1 cellular context compared by ENCODE assay signal in the genomic region with DNA sequence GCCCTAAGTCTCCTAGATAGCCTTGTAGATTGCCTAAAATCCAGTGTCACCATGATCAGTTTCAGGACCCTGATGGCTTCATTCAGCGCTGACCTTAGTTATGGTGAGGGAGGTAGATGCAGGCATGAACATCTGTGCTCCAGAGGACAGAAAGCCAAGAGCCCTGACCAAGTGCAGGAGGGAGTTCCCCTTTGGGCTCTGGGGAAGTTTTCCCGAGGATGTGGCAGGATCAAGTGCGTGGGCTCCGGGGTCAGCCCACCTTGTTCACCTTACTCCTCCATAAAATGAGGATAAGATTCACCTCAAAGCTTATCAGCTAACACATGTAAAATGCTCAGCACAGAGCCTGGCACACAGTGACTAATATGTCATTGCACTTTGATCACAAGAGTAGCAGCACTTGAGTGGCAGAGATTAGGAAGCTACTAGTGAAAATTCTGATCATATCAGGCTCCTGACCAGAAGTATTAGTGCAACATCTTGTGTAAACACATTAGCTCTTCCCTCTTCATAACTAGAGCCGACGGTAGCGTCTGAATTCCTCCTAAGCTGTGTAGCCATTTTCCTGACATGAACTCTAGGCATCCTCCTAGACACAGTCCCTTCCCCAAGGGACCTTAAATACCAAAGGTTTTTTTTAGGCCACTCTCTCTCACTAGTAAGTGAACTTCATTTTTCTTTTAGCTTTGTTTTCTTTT.
TF ChIP-seq lines count a peak whose summit lies in the region.

No MANE protein-coding gene starts in this region.

TF ChIP-seq in HepG2, 621 proteins besides CTCF, POLR2A, EP300 and RAD21 (continued from another document):
- TF ChIP-seq ASH2L (IDR thresholded peaks at IDR 0.05; ENCODE audit: insufficient read length, low read depth, low read length) = peak; percentile 56
- TF ChIP-seq, protein P1, sequence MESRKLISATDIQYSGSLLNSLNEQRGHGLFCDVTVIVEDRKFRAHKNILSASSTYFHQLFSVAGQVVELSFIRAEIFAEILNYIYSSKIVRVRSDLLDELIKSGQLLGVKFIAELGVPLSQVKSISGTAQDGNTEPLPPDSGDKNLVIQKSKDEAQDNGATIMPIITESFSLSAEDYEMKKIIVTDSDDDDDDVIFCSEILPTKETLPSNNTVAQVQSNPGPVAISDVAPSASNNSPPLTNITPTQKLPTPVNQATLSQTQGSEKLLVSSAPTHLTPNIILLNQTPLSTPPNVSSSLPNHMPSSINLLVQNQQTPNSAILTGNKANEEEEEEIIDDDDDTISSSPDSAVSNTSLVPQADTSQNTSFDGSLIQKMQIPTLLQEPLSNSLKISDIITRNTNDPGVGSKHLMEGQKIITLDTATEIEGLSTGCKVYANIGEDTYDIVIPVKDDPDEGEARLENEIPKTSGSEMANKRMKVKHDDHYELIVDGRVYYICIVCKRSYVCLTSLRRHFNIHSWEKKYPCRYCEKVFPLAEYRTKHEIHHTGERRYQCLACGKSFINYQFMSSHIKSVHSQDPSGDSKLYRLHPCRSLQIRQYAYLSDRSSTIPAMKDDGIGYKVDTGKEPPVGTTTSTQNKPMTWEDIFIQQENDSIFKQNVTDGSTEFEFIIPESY (CRISPR knock-in tag; IDR thresholded peaks at IDR 0.05) = 0 out of 2 replicates have a peak, but pooled peaks have one; percentile 13
- TF ChIP-seq HNF4A (CRISPR knock-in tag; IDR thresholded peaks at IDR 0.05) = peak; percentile 61
- no peak for TF ChIP-seq FOXP1 (IDR thresholded peaks at IDR 0.05)
- TF ChIP-seq FOXP1 (CRISPR knock-in tag; IDR thresholded peaks at IDR 0.05) = 0 out of 2 replicates have a peak, but pooled peaks have one; percentile 5
- TF ChIP-seq HOXA5 (CRISPR knock-in tag; IDR thresholded peaks at IDR 0.05) = peak; percentile 47; the same call in 1 of the 2 replicates
- TF ChIP-seq GATAD2A (CRISPR knock-in tag; IDR thresholded peaks at IDR 0.05) = 0 out of 2 replicates have a peak, but pooled peaks have one; percentile 20
- peak; percentile 40 for TF ChIP-seq RBM22 (optimal IDR thresholded peaks at IDR 0.05; ENCODE audit: low read length)
- TF ChIP-seq, protein P2, sequence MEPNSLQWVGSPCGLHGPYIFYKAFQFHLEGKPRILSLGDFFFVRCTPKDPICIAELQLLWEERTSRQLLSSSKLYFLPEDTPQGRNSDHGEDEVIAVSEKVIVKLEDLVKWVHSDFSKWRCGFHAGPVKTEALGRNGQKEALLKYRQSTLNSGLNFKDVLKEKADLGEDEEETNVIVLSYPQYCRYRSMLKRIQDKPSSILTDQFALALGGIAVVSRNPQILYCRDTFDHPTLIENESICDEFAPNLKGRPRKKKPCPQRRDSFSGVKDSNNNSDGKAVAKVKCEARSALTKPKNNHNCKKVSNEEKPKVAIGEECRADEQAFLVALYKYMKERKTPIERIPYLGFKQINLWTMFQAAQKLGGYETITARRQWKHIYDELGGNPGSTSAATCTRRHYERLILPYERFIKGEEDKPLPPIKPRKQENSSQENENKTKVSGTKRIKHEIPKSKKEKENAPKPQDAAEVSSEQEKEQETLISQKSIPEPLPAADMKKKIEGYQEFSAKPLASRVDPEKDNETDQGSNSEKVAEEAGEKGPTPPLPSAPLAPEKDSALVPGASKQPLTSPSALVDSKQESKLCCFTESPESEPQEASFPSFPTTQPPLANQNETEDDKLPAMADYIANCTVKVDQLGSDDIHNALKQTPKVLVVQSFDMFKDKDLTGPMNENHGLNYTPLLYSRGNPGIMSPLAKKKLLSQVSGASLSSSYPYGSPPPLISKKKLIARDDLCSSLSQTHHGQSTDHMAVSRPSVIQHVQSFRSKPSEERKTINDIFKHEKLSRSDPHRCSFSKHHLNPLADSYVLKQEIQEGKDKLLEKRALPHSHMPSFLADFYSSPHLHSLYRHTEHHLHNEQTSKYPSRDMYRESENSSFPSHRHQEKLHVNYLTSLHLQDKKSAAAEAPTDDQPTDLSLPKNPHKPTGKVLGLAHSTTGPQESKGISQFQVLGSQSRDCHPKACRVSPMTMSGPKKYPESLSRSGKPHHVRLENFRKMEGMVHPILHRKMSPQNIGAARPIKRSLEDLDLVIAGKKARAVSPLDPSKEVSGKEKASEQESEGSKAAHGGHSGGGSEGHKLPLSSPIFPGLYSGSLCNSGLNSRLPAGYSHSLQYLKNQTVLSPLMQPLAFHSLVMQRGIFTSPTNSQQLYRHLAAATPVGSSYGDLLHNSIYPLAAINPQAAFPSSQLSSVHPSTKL (CRISPR knock-in tag; IDR thresholded peaks at IDR 0.05) = peak; percentile 47; the same call in 1 of the 2 replicates
- TF ChIP-seq, protein P3, sequence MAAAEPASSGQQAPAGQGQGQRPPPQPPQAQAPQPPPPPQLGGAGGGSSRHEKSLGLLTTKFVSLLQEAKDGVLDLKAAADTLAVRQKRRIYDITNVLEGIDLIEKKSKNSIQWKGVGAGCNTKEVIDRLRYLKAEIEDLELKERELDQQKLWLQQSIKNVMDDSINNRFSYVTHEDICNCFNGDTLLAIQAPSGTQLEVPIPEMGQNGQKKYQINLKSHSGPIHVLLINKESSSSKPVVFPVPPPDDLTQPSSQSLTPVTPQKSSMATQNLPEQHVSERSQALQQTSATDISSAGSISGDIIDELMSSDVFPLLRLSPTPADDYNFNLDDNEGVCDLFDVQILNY (CRISPR knock-in tag; conservative IDR thresholded peaks at IDR 0.05) = 0 out of 2 replicates have a peak, but pooled peaks have one; percentile 28
- peak; percentile 3; the same call in 1 of the 2 replicates for TF ChIP-seq HNF4G (IDR thresholded peaks at IDR 0.05; ENCODE audit: borderline replicate concordance, low read depth, low read length)
- no peak for TF ChIP-seq HNF4G (CRISPR knock-in tag; IDR thresholded peaks at IDR 0.05; ENCODE audit: borderline replicate concordance, low read depth)
- TF ChIP-seq NR2F1 (CRISPR knock-in tag; IDR thresholded peaks at IDR 0.05) = 0 out of 4 replicates have a peak, but pooled peaks of 1 of the 2 experiments have one; percentile 35
- TF ChIP-seq KDM2A (CRISPR knock-in tag; IDR thresholded peaks at IDR 0.05; ENCODE audit: borderline replicate concordance, low read depth) = 0 out of 2 replicates have a peak, but pooled peaks have one; percentile 20
- TF ChIP-seq ZNF709 (CRISPR knock-in tag; IDR thresholded peaks at IDR 0.05) = no peak
